32 cellular contexts compared by ENCODE assay signal in genomic region chrX:22021721-22022120, GRCh38. TPM values are rescaled to one million over a fixed set of nuclear protein-coding genes. Genes with fewer than 3 reads are reported as not detected.
"Had no signal": no experiment of that assay in that cellular context is flagged by ENCODE, and none has a peak within 500 bp of the region (broad histone marks: within the 10 kb centered on the region; RNA-seq: fewer than 3 reads in every experiment).

No MANE protein-coding gene starts in this region.

- H3K27me3 ChIP-seq: adrenal gland, body of pancreas, esophagus muscularis mucosa, foreskin keratinocyte, gastrocnemius medialis, heart right ventricle had no signal

- H3K4me3 ChIP-seq: adrenal gland, body of pancreas, esophagus muscularis mucosa, gastrocnemius medialis, heart right ventricle had no signal

- H3K4me1 Mint-ChIP-seq: activated CD4-positive, alpha-beta memory T cell treated with anti-CD3 and anti-CD28 coated beads, Interleukin-2, amount 10 ng/mL, durations not matched to agents 7 days and 5 days; activated CD4-positive, alpha-beta T cell treated with anti-CD3 and anti-CD28 coated beads, Interleukin-2, amount 10 ng/mL, durations not matched to agents 7 days and 5 days; activated T-helper 17 cell treated with anti-CD3 and anti-CD28 coated beads, Interleukin-2, amount 50 U/mL, for 72 hours had no signal

- H3K27ac Mint-ChIP-seq: activated CD4-positive, alpha-beta memory T cell treated with anti-CD3 and anti-CD28 coated beads, Interleukin-2, amount 10 ng/mL, durations not matched to agents 7 days and 5 days; activated CD4-positive, alpha-beta T cell treated with anti-CD3 and anti-CD28 coated beads, Interleukin-2, amount 10 ng/mL, durations not matched to agents 7 days and 5 days; activated naive CD8-positive, alpha-beta T cell treated with anti-CD3 and anti-CD28 coated beads for 36 hours; activated naive CD8-positive, alpha-beta T cell treated with anti-CD3 and anti-CD28 coated beads, Interleukin-2, amount 50 U/mL, for 24 hours; activated T-cell treated with anti-CD3 and anti-CD28 coated beads, Interleukin-2, amount 50 U/mL, for 24 hours; activated T-helper 17 cell treated with anti-CD3 and anti-CD28 coated beads, Interleukin-2, amount 50 U/mL, for 72 hours; effector memory CD8-positive, alpha-beta T cell; WTC11 had no signal

- H3K9me3 Mint-ChIP-seq: activated CD4-positive, alpha-beta memory T cell treated with anti-CD3 and anti-CD28 coated beads, Interleukin-2, amount 10 ng/mL, durations not matched to agents 7 days and 5 days; activated CD4-positive, alpha-beta T cell treated with anti-CD3 and anti-CD28 coated beads, Interleukin-2, amount 10 ng/mL, durations not matched to agents 7 days and 5 days; activated naive CD8-positive, alpha-beta T cell treated with anti-CD3 and anti-CD28 coated beads for 36 hours; activated naive CD8-positive, alpha-beta T cell treated with anti-CD3 and anti-CD28 coated beads, Interleukin-2, amount 50 U/mL, for 24 hours; activated T-cell treated with anti-CD3 and anti-CD28 coated beads, Interleukin-2, amount 50 U/mL, for 24 hours; activated T-helper 17 cell treated with anti-CD3 and anti-CD28 coated beads, Interleukin-2, amount 50 U/mL, for 72 hours; effector memory CD8-positive, alpha-beta T cell; WTC11 had no signal

- H3K36me3 Mint-ChIP-seq: WTC11 had no signal

- H3K9me3 ChIP-seq: adrenal gland, body of pancreas, esophagus muscularis mucosa, gastrocnemius medialis had no signal

- ATAC-seq: activated naive CD8-positive, alpha-beta T cell treated with anti-CD3 and anti-CD28 coated beads, Interleukin-2, amount 50 U/mL, for 24 hours; activated T-helper 17 cell treated with anti-CD3 and anti-CD28 coated beads, Interleukin-2, amount 50 U/mL, for 72 hours; body of pancreas; effector memory CD8-positive, alpha-beta T cell; foreskin keratinocyte; gastrocnemius medialis; heart right ventricle; WTC11 had no signal

- H3K27ac ChIP-seq: adrenal gland, body of pancreas, esophagus muscularis mucosa, foreskin keratinocyte, gastrocnemius medialis, heart right ventricle, VCaP had no signal

- H3K27me3 Mint-ChIP-seq: activated CD4-positive, alpha-beta memory T cell treated with anti-CD3 and anti-CD28 coated beads, Interleukin-2, amount 10 ng/mL, durations not matched to agents 7 days and 5 days; activated CD4-positive, alpha-beta T cell treated with anti-CD3 and anti-CD28 coated beads, Interleukin-2, amount 10 ng/mL, durations not matched to agents 7 days and 5 days; activated naive CD8-positive, alpha-beta T cell treated with anti-CD3 and anti-CD28 coated beads for 36 hours; activated naive CD8-positive, alpha-beta T cell treated with anti-CD3 and anti-CD28 coated beads, Interleukin-2, amount 50 U/mL, for 24 hours; activated T-helper 17 cell treated with anti-CD3 and anti-CD28 coated beads, Interleukin-2, amount 50 U/mL, for 72 hours; effector memory CD8-positive, alpha-beta T cell had no signal

- H3K4me1 ChIP-seq: adrenal gland, body of pancreas, esophagus muscularis mucosa, foreskin keratinocyte, gastrocnemius medialis, heart right ventricle had no signal

- H3K4me3 Mint-ChIP-seq: activated CD4-positive, alpha-beta memory T cell treated with anti-CD3 and anti-CD28 coated beads, Interleukin-2, amount 10 ng/mL, durations not matched to agents 7 days and 5 days; activated CD4-positive, alpha-beta T cell treated with anti-CD3 and anti-CD28 coated beads, Interleukin-2, amount 10 ng/mL, durations not matched to agents 7 days and 5 days; activated naive CD8-positive, alpha-beta T cell treated with anti-CD3 and anti-CD28 coated beads for 36 hours; activated naive CD8-positive, alpha-beta T cell treated with anti-CD3 and anti-CD28 coated beads, Interleukin-2, amount 50 U/mL, for 24 hours; activated T-cell treated with anti-CD3 and anti-CD28 coated beads, Interleukin-2, amount 50 U/mL, for 24 hours; activated T-helper 17 cell treated with anti-CD3 and anti-CD28 coated beads, Interleukin-2, amount 50 U/mL, for 72 hours; effector memory CD8-positive, alpha-beta T cell; WTC11 had no signal

- H3K36me3 ChIP-seq: adrenal gland, esophagus muscularis mucosa, gastrocnemius medialis, heart right ventricle had no signal

- DNase-seq: activated CD4-positive, alpha-beta memory T cell treated with anti-CD3 and anti-CD28 coated beads, Interleukin-2, amount 10 ng/mL, durations not matched to agents 7 days and 5 days; activated CD4-positive, alpha-beta T cell treated with anti-CD3 and anti-CD28 coated beads for 1 hour; activated CD4-positive, alpha-beta T cell treated with anti-CD3 and anti-CD28 coated beads for 4 hours; activated CD4-positive, alpha-beta T cell treated with anti-CD3 and anti-CD28 coated beads, Interleukin-2, amount 10 ng/mL, durations not matched to agents 7 days and 5 days; activated CD4-positive, alpha-beta T cell treated with anti-CD3 and anti-CD28 coated beads, Interleukin-2, amount 50 U/mL, for 4 hours; activated CD8-positive, alpha-beta memory T cell treated with anti-CD3 and anti-CD28 coated beads, Interleukin-2, amount 50 U/mL, for 48 hours; activated effector memory CD4-positive, alpha-beta T cell treated with Interleukin-2 at 50 U/mL for 16 hours; activated gamma-delta T cell treated with Interleukin-2 at 50 U/mL for 16 hours; activated naive CD4-positive, alpha-beta T cell treated with anti-CD3 and anti-CD28 coated beads, Interleukin-2, amount 50 U/mL, for 16 hours; activated naive CD4-positive, alpha-beta T cell treated with Interleukin-2 at 50 U/mL for 16 hours; activated naive CD8-positive, alpha-beta T cell treated with anti-CD3 and anti-CD28 coated beads for 36 hours; activated naive CD8-positive, alpha-beta T cell treated with anti-CD3 and anti-CD28 coated beads, Interleukin-2, amount 50 U/mL, for 24 hours; activated T-cell treated with anti-CD3 and anti-CD28 coated beads for 4 hours; activated T-cell treated with anti-CD3 and anti-CD28 coated beads, Interleukin-2, amount 50 U/mL, for 24 hours; adrenal gland; amygdala; aorta; body of pancreas; caudate nucleus; cortex of kidney; dermis blood vessel endothelial cell; effector CD4-positive, alpha-beta T cell; effector memory CD8-positive, alpha-beta T cell; erythroblast; gastrocnemius medialis; heart right ventricle; T-helper 2 cell had no signal

RNA-seq across cellular contexts. Expression of gene PHEX, which starts 10.4 kb away (rescaled TPM):
- total RNA-seq: body of pancreas had no signal
